In the genomic region with DNA sequence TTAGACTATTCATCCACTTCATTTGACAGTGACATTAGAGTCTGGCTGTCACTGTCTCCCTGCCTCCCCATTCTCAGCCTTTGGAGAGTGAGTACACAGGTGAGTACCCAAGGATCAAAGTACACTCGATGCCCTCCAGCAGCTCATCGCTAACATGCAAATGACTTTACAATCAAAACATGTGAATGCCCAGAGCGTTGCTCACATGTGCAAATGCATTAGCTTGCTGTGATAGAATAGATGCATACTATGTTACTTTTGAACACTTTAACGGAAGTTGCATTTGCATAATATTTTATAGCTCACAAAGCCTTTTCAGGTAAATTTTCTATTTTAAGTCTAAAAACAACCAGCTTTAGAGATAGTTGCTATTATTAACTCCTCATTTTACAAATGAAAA, we compare ENCODE assay signal across 20 cellular contexts.
DNase-seq lines count a peak whose midpoint lies in the region; ATAC-seq lines count a peak whose summit lies in the region.
"Had no signal": no experiment of that assay in that cellular context is flagged by ENCODE, and none has a peak within 500 bp of the region (broad histone marks: within the 10 kb centered on the region; RNA-seq: fewer than 3 reads in every experiment).

No MANE protein-coding gene starts in this region.

- no peaks in the 10 kb centered on the region for H3K36me3 Mint-ChIP-seq in activated CD4-positive, alpha-beta T cell treated with anti-CD3 and anti-CD28 coated beads, Interleukin-2, amount 10 ng/mL, durations not matched to agents 24 days and 14 days (ENCODE audit: low read depth)
- H3K36me3 Mint-ChIP-seq: stimulated activated effector memory CD8-positive, alpha-beta T cell treated with anti-CD3 and anti-CD28 coated beads, Interleukin-12 subunit alpha, Interleukin-12 subunit beta, amount 100 ng/mL, for 72 hours had no signal

- H3K4me3 Mint-ChIP-seq in activated CD4-positive, alpha-beta T cell treated with anti-CD3 and anti-CD28 coated beads, Interleukin-2, amount 10 ng/mL, durations not matched to agents 24 days and 14 days, result no peak overlapping the region
- H3K4me3 Mint-ChIP-seq: stimulated activated effector memory CD8-positive, alpha-beta T cell treated with anti-CD3 and anti-CD28 coated beads, Interleukin-12 subunit alpha, Interleukin-12 subunit beta, amount 100 ng/mL, for 72 hours had no signal

- H3K27ac Mint-ChIP-seq in activated CD4-positive, alpha-beta T cell treated with anti-CD3 and anti-CD28 coated beads, Interleukin-2, amount 10 ng/mL, durations not matched to agents 24 days and 14 days, result no peak overlapping the region
- H3K27ac Mint-ChIP-seq: stimulated activated effector memory CD8-positive, alpha-beta T cell treated with anti-CD3 and anti-CD28 coated beads, Interleukin-12 subunit alpha, Interleukin-12 subunit beta, amount 100 ng/mL, for 72 hours had no signal

- H3K4me1 Mint-ChIP-seq in activated CD4-positive, alpha-beta T cell treated with anti-CD3 and anti-CD28 coated beads, Interleukin-2, amount 10 ng/mL, durations not matched to agents 24 days and 14 days, result no peaks in the 10 kb centered on the region
- H3K4me1 Mint-ChIP-seq: stimulated activated effector memory CD8-positive, alpha-beta T cell treated with anti-CD3 and anti-CD28 coated beads, Interleukin-12 subunit alpha, Interleukin-12 subunit beta, amount 100 ng/mL, for 72 hours had no signal

- peak; percentile 69 for ATAC-seq in GM18511 (IDR thresholded peaks at IDR 0.05; ENCODE audit: unreplicated experiment)
- ATAC-seq in GM19397 (IDR thresholded peaks at IDR 0.05; ENCODE audit: unreplicated experiment), result peak; percentile 63
- ATAC-seq in HG03159 (IDR thresholded peaks at IDR 0.05; ENCODE audit: unreplicated experiment), result peak; percentile 46
- no peak for ATAC-seq in HG03095 (IDR thresholded peaks at IDR 0.05; ENCODE audit: unreplicated experiment)
- ATAC-seq: HCT116; stimulated activated effector memory CD8-positive, alpha-beta T cell treated with anti-CD3 and anti-CD28 coated beads, Interleukin-12 subunit alpha, Interleukin-12 subunit beta, amount 100 ng/mL, for 72 hours had no signal

- no peaks in the 10 kb centered on the region for H3K9me3 Mint-ChIP-seq in activated CD4-positive, alpha-beta T cell treated with anti-CD3 and anti-CD28 coated beads, Interleukin-2, amount 10 ng/mL, durations not matched to agents 24 days and 14 days
- H3K9me3 Mint-ChIP-seq: stimulated activated effector memory CD8-positive, alpha-beta T cell treated with anti-CD3 and anti-CD28 coated beads, Interleukin-12 subunit alpha, Interleukin-12 subunit beta, amount 100 ng/mL, for 72 hours had no signal

- peak; percentile 51 for DNase-seq in germinal center (ENCODE audit: low spot score)
- DNase-seq in activated CD4-positive, alpha-beta T cell treated with anti-CD3 and anti-CD28 coated beads, Interleukin-2, amount 10 ng/mL, durations not matched to agents 24 days and 14 days, result no peak
- DNase-seq in activated CD4-positive, alpha-beta T cell treated with anti-CD3 and anti-CD28 coated beads, Interleukin-2, amount 50 U/mL, for 4 hours, result no peak
- DNase-seq: activated CD4-positive, alpha-beta T cell treated with anti-CD3 and anti-CD28 coated beads, Interleukin-2, amount 50 U/mL, for 1 hour; activated T-cell treated with anti-CD3 and anti-CD28 coated beads for 4 hours; dermis blood vessel endothelial cell; EL; foreskin fibroblast; hypothalamus; NCI-H1417 treated with DMSO at 0.1 percent for 48 hours; NCI-H748 treated with DMSO at 0.1 percent for 48 hours; occipital lobe; OCI-M1; SHP77 treated with DMSO at 0.1 percent for 48 hours had no signal

- H3K27me3 Mint-ChIP-seq in activated CD4-positive, alpha-beta T cell treated with anti-CD3 and anti-CD28 coated beads, Interleukin-2, amount 10 ng/mL, durations not matched to agents 24 days and 14 days, result peaks cover 2% of the 10 kb centered on the region

- intact Hi-C loops in activated CD4-positive, alpha-beta T cell treated with anti-CD3 and anti-CD28 coated beads, Interleukin-2, amount 10 ng/mL, durations not matched to agents 24 days and 14 days (cut with micrococcal nuclease), result no loop called here
